13 cellular contexts compared by ENCODE assay signal in genomic region chr16:4179020-4179419, GRCh38.
DNase-seq lines count a peak whose midpoint lies in the region; ATAC-seq, FAIRE-seq and TF ChIP-seq lines count a peak whose summit lies in the region.
"Had no signal": no experiment of that assay in that cellular context is flagged by ENCODE, and none has a peak within 500 bp of the region (broad histone marks: within the 10 kb centered on the region; RNA-seq: fewer than 3 reads in every experiment).

No MANE protein-coding gene starts in this region.

- no peak for TF ChIP-seq EP300 in H1 (IDR thresholded peaks at IDR 0.05; ENCODE audit: borderline replicate concordance in 1 of 2, low read depth in 2 of 2, low read length in 2 of 2)

- no peaks in the 10 kb centered on the region for H3K9me3 ChIP-seq in Caco-2
- no peaks in the 10 kb centered on the region for H3K9me3 ChIP-seq in H1 (ENCODE audit: insufficient read depth in 2 of 2, low read depth in 1 of 2, low read length in 1 of 2)
- H3K9me3 ChIP-seq in CD8-positive, alpha-beta T cell (ENCODE audit: low read length) = no peaks in the 10 kb centered on the region
- H3K9me3 ChIP-seq in neural progenitor cell (ENCODE audit: low read depth) = no peaks in the 10 kb centered on the region
- H3K9me3 ChIP-seq: adrenal gland had no signal

- no peak overlapping the region for H2BK20ac ChIP-seq in H1 (ENCODE audit: low read length)

- no peak overlapping the region for H2BK120ac ChIP-seq in H1 (replicated peaks; ENCODE audit: low read depth, low read length)
- H2BK120ac ChIP-seq in mesendoderm (ENCODE audit: low read depth, low read length) = no peak overlapping the region

- H3K4me1 ChIP-seq in Caco-2 = peaks cover 9% of the 10 kb centered on the region; the same call in 1 of the 2 replicates
- H3K4me1 ChIP-seq in H1 (replicated peaks in 1 of 4; ENCODE audit: control insufficient read depth in 3 of 4, insufficient read depth in 4 of 4, low read length in 3 of 4) = peaks cover 0 to 6% (median 2%) of the 10 kb centered on the region in 4 experiments; a peak in 2 of 7 replicates
- no peaks in the 10 kb centered on the region for H3K4me1 ChIP-seq in mesendoderm (ENCODE audit: control insufficient read depth, low read depth, low read length)
- H3K4me1 ChIP-seq in CD8-positive, alpha-beta T cell (ENCODE audit: insufficient read depth, low read length) = peaks cover 5% of the 10 kb centered on the region
- H3K4me1 ChIP-seq in neural progenitor cell = no peaks in the 10 kb centered on the region

- H4K8ac ChIP-seq in H1 (ENCODE audit: extremely low read depth, insufficient read depth, low read length) (no peak overlapping the region; the same call in 1 of the 2 replicates), mesendoderm (ENCODE audit: low read depth, low read length) (no peak overlapping the region)

- intact Hi-C loops in Caco-2 (cut with micrococcal nuclease; ENCODE audit: unreplicated experiment) = no loop called here
- intact Hi-C loops in CD8-positive, alpha-beta T cell (cut with DNase I, micrococcal nuclease) = no loop called here

- H3K4me2 ChIP-seq in H1 (ENCODE audit: insufficient read depth in 1 of 2, low read depth in 2 of 2, low read length in 2 of 2) (no peak overlapping the region), mesendoderm (ENCODE audit: low read length) (no peak overlapping the region), neural progenitor cell (no peak overlapping the region)

- no peak for TF ChIP-seq POLR2A in H1 (IDR thresholded peaks at IDR 0.05; ENCODE audit: control extremely low read depth in 1 of 2, low read depth in 2 of 2, low read length in 2 of 2)

- no peak overlapping the region for H3K4me3 Mint-ChIP-seq in Caco-2 (ENCODE audit: unreplicated experiment)
- no peak overlapping the region for H3K4me3 Mint-ChIP-seq in CD8-positive, alpha-beta T cell
- H3K4me3 Mint-ChIP-seq in neural progenitor cell = no peak overlapping the region

- H2AFZ ChIP-seq in H1 (ENCODE audit: low read length) (no peak overlapping the region), neural progenitor cell (replicated peaks) (no peak overlapping the region)

- H3K56ac ChIP-seq in H1 (replicated peaks; ENCODE audit: insufficient read length, low read depth, low read length) (no peak overlapping the region), mesendoderm (ENCODE audit: low read length) (no peak overlapping the region)

- POLR2A ChIA-PET in Caco-2 (lab: Charles Lee) = interaction anchor here (0.6 kb wide), 1 partner anchor 10 kb away, joined by 5 read pairs; no protein-coding TSS in a partner anchor
- POLR2A ChIA-PET in H1 (lab: Charles Lee; ENCODE audit: partially characterized antibody) = interaction anchor here (1.2 to 1.3 kb wide), 2 partner anchors 75 to 93 kb away, joined by 3 to 4 read pairs; no protein-coding TSS in a partner anchor
- POLR2A ChIA-PET in CD8-positive, alpha-beta T cell (lab: Charles Lee) = no interaction called here

- H3K14ac ChIP-seq in H1 (ENCODE audit: insufficient read length) = no peak overlapping the region

- peaks cover 23% of the 10 kb centered on the region for H3F3A ChIP-seq in neural progenitor cell (ENCODE audit: low read depth)

- H2AK5ac ChIP-seq in H1 (ENCODE audit: low read depth, low read length) (no peak overlapping the region), mesendoderm (ENCODE audit: low read length) (no peak overlapping the region)

- H3K27ac ChIP-seq in H1 (ENCODE audit: low read depth, low read length) = no peak overlapping the region
- no peak overlapping the region for H3K27ac ChIP-seq in mesendoderm (ENCODE audit: low read depth, low read length)
- H3K27ac ChIP-seq in CD8-positive, alpha-beta T cell (ENCODE audit: low read depth, low read length) = no peak overlapping the region
- H3K27ac ChIP-seq in neural progenitor cell = no peak overlapping the region
- H3K27ac ChIP-seq: adrenal gland had no signal

- H3K9me3 Mint-ChIP-seq in Caco-2 (ENCODE audit: unreplicated experiment) (no peaks in the 10 kb centered on the region), neural progenitor cell (no peaks in the 10 kb centered on the region)
- H3K9me3 Mint-ChIP-seq in CD8-positive, alpha-beta T cell = no peaks in the 10 kb centered on the region

- H3K18ac ChIP-seq in H1 (ENCODE audit: extremely low read depth, low read length) = no peak overlapping the region
- no peak overlapping the region for H3K18ac ChIP-seq in mesendoderm (ENCODE audit: low read length)

- peaks cover 6% of the 10 kb centered on the region; the same call in 1 of the 2 replicates for H3K23me2 ChIP-seq in H1 (ENCODE audit: low read depth, low read length)

- no peak overlapping the region for H2BK12ac ChIP-seq in H1 (ENCODE audit: low read depth, low read length)

- H3K79me1 ChIP-seq in H1 (ENCODE audit: low read depth, low read length) (no peaks in the 10 kb centered on the region), mesendoderm (ENCODE audit: low read length) (no peaks in the 10 kb centered on the region)

- H3K27me3 Mint-ChIP-seq in Caco-2 (ENCODE audit: insufficient read depth, unreplicated experiment) (no peaks in the 10 kb centered on the region), neural progenitor cell (ENCODE audit: insufficient read depth, low read depth) (peaks cover 5% of the 10 kb centered on the region)
- peaks cover 3% of the 10 kb centered on the region for H3K27me3 Mint-ChIP-seq in CD8-positive, alpha-beta T cell (ENCODE audit: low read depth)

- H3K4ac ChIP-seq in H1 (replicated peaks; ENCODE audit: insufficient read length, low read depth, low read length) (no peak overlapping the region), mesendoderm (ENCODE audit: low read depth, low read length) (no peak overlapping the region)

- TF ChIP-seq CTCF in Caco-2 (IDR thresholded peaks at IDR 0.05; ENCODE audit: insufficient read depth in 1 of 2, low read depth in 1 of 2, low read length in 1 of 2, severe bottlenecking in 1 of 2, unreplicated experiment in 1 of 2) (no peak), H1 (IDR thresholded peaks at IDR 0.05; ENCODE audit: control extremely low read depth in 1 of 3, insufficient read depth in 1 of 3, low read depth in 1 of 3, low read length in 3 of 3) (no peak), neural progenitor cell (IDR thresholded peaks at IDR 0.05) (no peak)
- no peak for TF ChIP-seq CTCF in CD8-positive, alpha-beta T cell (IDR thresholded peaks at IDR 0.05)

- H3K79me2 ChIP-seq in H1 (ENCODE audit: control insufficient read depth in 1 of 2, insufficient read depth in 2 of 2, low read length in 2 of 2) = no peaks in the 10 kb centered on the region
- H3K79me2 ChIP-seq in mesendoderm (ENCODE audit: control insufficient read depth, insufficient read depth, low read length) = no peaks in the 10 kb centered on the region
- H3K79me2 ChIP-seq in neural progenitor cell (ENCODE audit: low read depth) = no peaks in the 10 kb centered on the region

- H3K4me1 Mint-ChIP-seq in Caco-2 (ENCODE audit: low read depth, unreplicated experiment) = peaks cover 21% of the 10 kb centered on the region
- peaks cover 2% of the 10 kb centered on the region for H3K4me1 Mint-ChIP-seq in CD8-positive, alpha-beta T cell (ENCODE audit: low read depth)
- peaks cover 4% of the 10 kb centered on the region for H3K4me1 Mint-ChIP-seq in neural progenitor cell

- DNase-seq in Caco-2 (peak; percentile 63 to 70), NCI-H226 (peak; percentile 70), H1 (ENCODE audit: low read depth in 1 of 2, low spot score in 2 of 2) (no peak), mesendoderm (peak; percentile 11), NCI-H446 treated with DMSO at 0.1 percent for 48 hours (lab: John Stamatoyannopoulos, UW) (no peak), neural progenitor cell (ENCODE audit: low spot score) (no peak), NCI-H2029 treated with DMSO at 0.1 percent for 48 hours (lab: John Stamatoyannopoulos, UW) (no peak)
- DNase-seq in CD8-positive, alpha-beta T cell = no peak
- DNase-seq: foreskin melanocyte, KG1, NCI-H526 had no signal

- H3K36me3 Mint-ChIP-seq in Caco-2 (ENCODE audit: insufficient read depth, unreplicated experiment) = peaks cover 9% of the 10 kb centered on the region
- H3K36me3 Mint-ChIP-seq in CD8-positive, alpha-beta T cell = no peaks in the 10 kb centered on the region
- H3K36me3 Mint-ChIP-seq in neural progenitor cell = no peaks in the 10 kb centered on the region

- 88% methylated on average over 5 of the region's 5 CpGs; no CpG with 5 or more reads in 1 of the 2 experiments for whole genome bisulfite sequencing in H1 (ENCODE audit: extremely low coverage in 1 of 2, insufficient coverage in 1 of 2, insufficient read length in 1 of 2, insufficient replicate concordance in 2 of 2, low coverage in 1 of 2, low lambda C conversion rate in 2 of 2, missing lambda C conversion rate in 1 of 2), 2 experiments
- WGBS in mesendoderm (ENCODE audit: extremely low coverage, insufficient coverage, low lambda C conversion rate) = no CpG with 5 or more reads among the region's 5 CpGs

- FAIRE-seq in H1 (lab: Jason Lieb, UNC) = no peak

- ATAC-seq in CD8-positive, alpha-beta T cell = no peak
- ATAC-seq: sciatic nerve had no signal

- CTCF ChIA-PET in Caco-2 (lab: Charles Lee) = interaction anchor here (2.0 kb wide), 1 partner anchor 75 kb away, joined by 13 read pairs; no protein-coding TSS in a partner anchor
- CTCF ChIA-PET in H1 (lab: Charles Lee; ENCODE audit: partially characterized antibody) = interaction anchor here (0.6 to 2.5 kb wide), 2 partner anchors 75 to 199 kb away, joined by 4 to 8 read pairs; no protein-coding TSS in a partner anchor
- CTCF ChIA-PET in CD8-positive, alpha-beta T cell (lab: Charles Lee) = no interaction called here

- no peaks in the 10 kb centered on the region for H3K36me3 ChIP-seq in Caco-2 (ENCODE audit: control insufficient read depth, insufficient read depth, low read length)
- no peaks in the 10 kb centered on the region for H3K36me3 ChIP-seq in H1 (ENCODE audit: control insufficient read depth in 2 of 4, insufficient read depth in 4 of 4, low read length in 3 of 4)
- no peaks in the 10 kb centered on the region for H3K36me3 ChIP-seq in mesendoderm (ENCODE audit: control insufficient read depth, insufficient read depth, low read length)
- H3K36me3 ChIP-seq in CD8-positive, alpha-beta T cell (ENCODE audit: insufficient read depth, low read length) = no peaks in the 10 kb centered on the region
- H3K36me3 ChIP-seq in neural progenitor cell = no peaks in the 10 kb centered on the region
- H3K36me3 ChIP-seq: adrenal gland had no signal

- H2BK15ac ChIP-seq in H1 (ENCODE audit: low read length) = no peak overlapping the region
- H2BK15ac ChIP-seq in mesendoderm (replicated peaks; ENCODE audit: low read depth) = no peak overlapping the region

- H3K27me3 ChIP-seq in Caco-2 (replicated peaks; ENCODE audit: control insufficient read depth, insufficient read depth, low read length) = no peaks in the 10 kb centered on the region
- H3K27me3 ChIP-seq in H1 (replicated peaks in 1 of 4; ENCODE audit: control insufficient read depth in 3 of 4, extremely low read depth in 1 of 4, insufficient read depth in 3 of 4, low read length in 3 of 4) = no peaks in the 10 kb centered on the region
- H3K27me3 ChIP-seq in mesendoderm (ENCODE audit: insufficient read depth, low read length, poor library complexity) = no peaks in the 10 kb centered on the region
- no peaks in the 10 kb centered on the region for H3K27me3 ChIP-seq in CD8-positive, alpha-beta T cell (ENCODE audit: insufficient read depth, low read length)
- no peaks in the 10 kb centered on the region for H3K27me3 ChIP-seq in neural progenitor cell
- H3K27me3 ChIP-seq: adrenal gland had no signal

- no peak overlapping the region for H3K4me3 ChIP-seq in Caco-2 (ENCODE audit: low read depth, low read length)
- H3K4me3 ChIP-seq in H1 (ENCODE audit: extremely low read depth in 1 of 4, insufficient read depth in 2 of 4, low read depth in 3 of 4, low read length in 4 of 4) = no peak overlapping the region
- H3K4me3 ChIP-seq in mesendoderm (ENCODE audit: low read length) = no peak overlapping the region
- no peak overlapping the region for H3K4me3 ChIP-seq in CD8-positive, alpha-beta T cell (ENCODE audit: low read depth, low read length)
- H3K4me3 ChIP-seq in neural progenitor cell = no peak overlapping the region
- H3K4me3 ChIP-seq: adrenal gland had no signal

- H4K20me1 ChIP-seq in H1 (replicated peaks in 1 of 2; ENCODE audit: control insufficient read depth in 1 of 2, insufficient read depth in 2 of 2, low read length in 2 of 2) (no peaks in the 10 kb centered on the region), neural progenitor cell (ENCODE audit: low read depth) (no peaks in the 10 kb centered on the region)

- H3K27ac Mint-ChIP-seq in Caco-2 (ENCODE audit: unreplicated experiment) = peak overlapping the region; percentile 69
- H3K27ac Mint-ChIP-seq in CD8-positive, alpha-beta T cell = no peak overlapping the region
- no peak overlapping the region for H3K27ac Mint-ChIP-seq in neural progenitor cell

- H3K9ac ChIP-seq in H1 (replicated peaks in 1 of 4; ENCODE audit: extremely low read depth in 1 of 4, low read depth in 3 of 4, low read length in 3 of 4) (no peak overlapping the region), mesendoderm (ENCODE audit: low read length) (no peak overlapping the region), neural progenitor cell (no peak overlapping the region)

- no TSS peak for BruUV-seq in Caco-2 (replicated peaks; lab: Mats Ljungman, UMichigan)

- H4K91ac ChIP-seq in H1 (replicated peaks; ENCODE audit: insufficient read length, low read length) = no peak overlapping the region

- H2BK5ac ChIP-seq in H1 (ENCODE audit: low read depth, low read length) (no peak overlapping the region), mesendoderm (ENCODE audit: low read length) (no peak overlapping the region)

- H3K23ac ChIP-seq in H1 (ENCODE audit: insufficient read length) (no peak overlapping the region), mesendoderm (ENCODE audit: low read length) (no peak overlapping the region)

- TF ChIP-seq RAD21 in H1 (IDR thresholded peaks at IDR 0.05 in 1 of 2, conservative IDR thresholded peaks at IDR 0.05 in 1 of 2; ENCODE audit: low read depth in 2 of 2, low read length in 2 of 2) = no peak

- H4K5ac ChIP-seq in H1 (ENCODE audit: insufficient read length, low read depth, low read length) (no peak overlapping the region), mesendoderm (ENCODE audit: low read length) (no peak overlapping the region)

Comparison
In these comparisons a context has a peak if more than half of its experiments do, and no peak if none do; other contexts are left out.
1. DNase-seq: peak in Caco-2 (2 of 2), NCI-H226 (single experiment) and mesendoderm (single experiment); none in H1 (0 of 2), NCI-H446 treated with DMSO at 0.1 percent for 48 hours (single experiment), CD8-positive, alpha-beta T cell (0 of 7), neural progenitor cell (single experiment) and NCI-H2029 treated with DMSO at 0.1 percent for 48 hours (single experiment).